8 cellular contexts compared by ENCODE assay signal in the genomic region with DNA sequence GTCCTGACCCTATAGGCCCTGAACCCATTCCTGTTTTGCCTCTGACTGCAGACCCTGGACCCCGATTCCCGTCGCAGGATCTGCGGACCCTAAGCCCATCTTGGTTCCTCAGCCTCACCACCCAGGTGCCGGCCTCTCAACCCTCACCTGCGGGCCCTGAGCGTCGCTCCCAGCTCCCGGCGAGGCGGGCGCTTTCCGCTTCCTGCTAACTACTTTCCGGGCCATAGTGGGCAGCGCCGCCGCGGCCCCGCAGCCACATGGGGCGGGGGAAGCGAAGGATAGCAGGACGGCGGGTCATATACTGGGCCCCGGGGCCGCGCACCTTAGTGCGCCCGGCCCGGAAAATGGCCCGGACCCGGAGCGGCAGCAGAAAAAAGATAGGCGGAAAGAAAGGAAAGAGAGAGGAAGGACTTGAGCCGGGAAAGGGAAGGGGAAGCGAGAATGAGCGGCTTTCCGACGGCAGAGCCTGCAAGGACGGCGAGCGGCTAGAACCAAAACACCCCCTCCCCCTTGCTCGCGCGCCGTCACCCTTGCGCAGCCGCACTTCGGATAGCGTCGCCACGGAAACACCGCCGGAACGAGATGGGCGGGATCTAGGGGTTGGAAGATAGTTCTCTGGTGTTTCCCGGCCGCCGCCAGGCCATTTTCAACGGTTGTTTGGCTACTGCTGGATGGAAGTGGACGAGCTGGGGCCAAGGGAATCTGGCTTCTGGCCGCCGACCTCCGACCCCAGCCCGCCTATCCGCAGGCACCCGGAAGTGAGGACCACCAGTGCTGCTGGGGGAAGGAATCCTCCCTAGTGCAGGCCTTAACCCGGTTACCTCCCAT.
DNase-seq lines count a peak whose midpoint lies in the region; ATAC-seq lines count a peak whose summit lies in the region.

A gene (minus strand): TSS at position 492 of the 828 bp plus-strand sequence. CDS start 267 bp downstream, at position 225.

- H3K4me3 Mint-ChIP-seq in central memory CD8-positive, alpha-beta T cell, result peak within 1 kb of the TSS; percentile 92

- H3K9me3 Mint-ChIP-seq in central memory CD8-positive, alpha-beta T cell, result no peaks in the 10 kb centered on the region

- no peaks in the 10 kb centered on the region for H3K27me3 Mint-ChIP-seq in central memory CD8-positive, alpha-beta T cell

- peak within 1 kb of the TSS; percentile 97 for H3K27ac Mint-ChIP-seq in central memory CD8-positive, alpha-beta T cell (ENCODE audit: low read depth)

- H3K4me1 Mint-ChIP-seq in central memory CD8-positive, alpha-beta T cell, result peaks cover 54% of the 10 kb centered on the region

- peak; percentile 82 for ATAC-seq in GM18907 (IDR thresholded peaks at IDR 0.05; ENCODE audit: unreplicated experiment)
- ATAC-seq in HG03139 (IDR thresholded peaks at IDR 0.05; ENCODE audit: unreplicated experiment), result peak; percentile 59
- peak; percentile 90 to 93 for ATAC-seq in activated CD4-positive, CD25-positive, alpha-beta regulatory T cell treated with anti-CD3 and anti-CD28 coated beads, Interleukin-2, amount 50 U/mL, for 24 hours
- ATAC-seq in central memory CD8-positive, alpha-beta T cell (replicated peaks; ENCODE audit: extremely low read depth, poor library complexity, severe bottlenecking), result peak; percentile 89

- DNase-seq in AG08396 (ENCODE audit: low spot score), result peak; percentile 96
- peak; percentile 92 for DNase-seq in NCI-H2227 (lab: John Stamatoyannopoulos, UW; ENCODE audit: unreplicated experiment)
- DNase-seq in central memory CD8-positive, alpha-beta T cell (ENCODE audit: low spot score in 2 of 2), result peak; percentile 81 to 88
- DNase-seq in iris pigment epithelial cell (ENCODE audit: low read depth), result peak; percentile 92
- DNase-seq in stimulated activated CD4-positive, alpha-beta T cell treated with anti-CD3 and anti-CD28 coated beads, Interleukin-12 subunit alpha, Interleukin-12 subunit beta, amount 100 ng/mL, for 24 hours (ENCODE audit: low read depth in 2 of 2), result peak; percentile 75 to 88

- peaks cover 34% of the 10 kb centered on the region for H3K36me3 Mint-ChIP-seq in central memory CD8-positive, alpha-beta T cell (ENCODE audit: insufficient read depth)

Comparison
In these comparisons a context has a peak if more than half of its experiments do, and no peak if none do; other contexts are left out.
1. Peak in every context shown above with its lines: DNase-seq and ATAC-seq.